8 cellular contexts compared by ENCODE assay signal in the genomic region with DNA sequence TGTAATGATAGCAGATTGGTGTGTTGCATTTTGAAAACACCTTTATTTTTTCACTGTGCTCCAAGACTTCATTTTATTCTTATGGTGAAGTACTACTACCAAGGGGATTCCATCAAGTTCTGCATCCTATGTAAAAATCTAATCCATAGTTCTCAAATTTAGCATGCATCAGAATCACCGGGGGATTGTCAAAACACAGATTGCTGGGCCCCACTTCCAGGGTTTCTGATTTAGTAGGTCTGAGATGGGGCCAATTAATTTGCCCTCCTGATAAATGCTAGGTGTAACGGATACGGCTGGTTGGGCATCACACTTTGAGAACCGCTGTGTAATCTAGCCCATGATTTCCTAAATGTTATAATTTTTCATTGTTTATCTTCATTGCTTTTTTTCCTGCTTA. TPM values are rescaled to one million over a fixed set of nuclear protein-coding genes. Genes with fewer than 3 reads are reported as not detected.
DNase-seq lines count a peak whose midpoint lies in the region; ATAC-seq, FAIRE-seq and TF ChIP-seq lines count a peak whose summit lies in the region.

No MANE protein-coding gene starts in this region.

- H3K27ac Mint-ChIP-seq in H9: peak overlapping the region in 2 of 3 experiments; percentile 100; a peak in 4 of 7 replicates

- no peak overlapping the region for H4K5ac ChIP-seq in H9 (ENCODE audit: insufficient read length, low read depth, low read length)

- H2BK15ac ChIP-seq in H9 (ENCODE audit: low read depth, low read length): no peak overlapping the region

- no peak overlapping the region for H4K8ac ChIP-seq in H9 (replicated peaks; ENCODE audit: insufficient read length, low read depth, low read length)

- H3K9me3 Mint-ChIP-seq in H9: no peaks in the 10 kb centered on the region; a peak in 2 of 5 replicates

- no peaks in the 10 kb centered on the region for H3K4me1 ChIP-seq in H9 (ENCODE audit: insufficient read depth, low read length)
- peaks cover 10% of the 10 kb centered on the region for H3K4me1 ChIP-seq in foreskin keratinocyte

- no peak overlapping the region for H2BK5ac ChIP-seq in H9 (ENCODE audit: insufficient read length, low read length)

- no peaks in the 10 kb centered on the region for H3K23me2 ChIP-seq in H9 (ENCODE audit: insufficient read length, low read depth, low read length, poor library complexity, severe bottlenecking)

- no peaks in the 10 kb centered on the region for H3K27me3 Mint-ChIP-seq in H9 (ENCODE audit: low read depth)

- H3K4me3 Mint-ChIP-seq in H9: peak overlapping the region; percentile 98 to 100

- H3K4me3 ChIP-seq in skeletal muscle cell (ENCODE audit: low read depth, low read length): peak overlapping the region; percentile 97

- TF ChIP-seq CTCF in H9 (conservative IDR thresholded peaks at IDR 0.05) (no peak), VCaP (conservative IDR thresholded peaks at IDR 0.05) (no peak), foreskin keratinocyte (conservative IDR thresholded peaks at IDR 0.05) (no peak)

- H3K27ac ChIP-seq in H9 (ENCODE audit: insufficient read length, low read depth, low read length) (no peak overlapping the region), VCaP (peak overlapping the region; percentile 98), foreskin keratinocyte (peak overlapping the region; percentile 98)

- H3K79me2 ChIP-seq in H9 (ENCODE audit: insufficient read depth, low read length): peaks cover 31% of the 10 kb centered on the region; the same call in 1 of the 2 replicates

- H3K14ac ChIP-seq in H9 (ENCODE audit: insufficient read depth, low read length): no peak overlapping the region

- peak overlapping the region; percentile 87 for H3K4me2 ChIP-seq in H9 (ENCODE audit: insufficient read depth, insufficient read length, low read length)

- H3K9me3 ChIP-seq in H9 (ENCODE audit: control insufficient read depth, low read depth, low read length): no peaks in the 10 kb centered on the region

- H3K79me1 ChIP-seq in H9 (ENCODE audit: insufficient read depth, low read depth, low read length, poor library complexity, severe bottlenecking): no peaks in the 10 kb centered on the region

- H3K4ac ChIP-seq in H9 (ENCODE audit: low read depth, low read length): no peak overlapping the region

- no peak overlapping the region for H3K18ac ChIP-seq in H9 (ENCODE audit: insufficient read length, low read depth, low read length)

- no peak overlapping the region for H3K23ac ChIP-seq in H9 (ENCODE audit: insufficient read length, low read depth, low read length)

- peak overlapping the region; percentile 96 for H3K9ac ChIP-seq in H9 (ENCODE audit: extremely low read depth, insufficient read length, low read length)

- H3K27me3 ChIP-seq in H9 (ENCODE audit: insufficient read depth, low read length): no peaks in the 10 kb centered on the region
- H3K27me3 ChIP-seq in foreskin keratinocyte: no peaks in the 10 kb centered on the region

- no peak overlapping the region for H4K91ac ChIP-seq in H9 (ENCODE audit: insufficient read length, low read depth, low read length)

- DNase-seq in H9 (no peak), foreskin keratinocyte (no peak), skeletal muscle cell (ENCODE audit: low read depth) (no peak), GM19239 (ENCODE audit: insufficient read length, low spot score) (no peak), NCI-H446 (lab: John Stamatoyannopoulos, UW) (no peak), NOMO-1 treated with dmso at 0.1 percent for 144 hours (lab: John Stamatoyannopoulos, UW; ENCODE audit: unreplicated experiment) (no peak)
- DNase-seq in activated effector memory CD4-positive, alpha-beta T cell treated with Interleukin-2 at 50 U/mL for 16 hours: no peak

- H2AFZ ChIP-seq in H9 (ENCODE audit: low read length): no peak overlapping the region

- ATAC-seq in foreskin keratinocyte: no peak

- H3K4me1 Mint-ChIP-seq in H9: peaks cover 22 to 32% of the 10 kb centered on the region in 2 experiments

- no peak overlapping the region for H2AK5ac ChIP-seq in H9 (ENCODE audit: insufficient read length, low read length)

- WGBS in H9 (ENCODE audit: extremely low coverage, insufficient read length, low lambda C conversion rate): no CpG with 5 or more reads among the region's 4 CpGs

- no peak overlapping the region for H2BK20ac ChIP-seq in H9 (ENCODE audit: low read depth, low read length, poor library complexity, severe bottlenecking)

- no peak overlapping the region for H2BK120ac ChIP-seq in H9 (ENCODE audit: low read depth, low read length, poor library complexity, severe bottlenecking)

- FAIRE-seq in GM19239 (lab: Jason Lieb, UNC): no peak

- H4K20me1 ChIP-seq in H9 (ENCODE audit: control insufficient read depth, insufficient read depth, insufficient read length): no peaks in the 10 kb centered on the region

- no peak overlapping the region for H3K56ac ChIP-seq in H9 (ENCODE audit: insufficient read length, low read depth, low read length)

- H3T11ph ChIP-seq in H9 (ENCODE audit: low read length): no peak overlapping the region

- H3K36me3 Mint-ChIP-seq in H9 (ENCODE audit: insufficient read depth in 1 of 3, low read depth in 3 of 3): peaks cover 35 to 53% (median 51%) of the 10 kb centered on the region in 3 experiments

- no peak overlapping the region for H2BK12ac ChIP-seq in H9 (ENCODE audit: insufficient read length, low read depth, low read length)

RNA-seq across cellular contexts. Expression of a gene that starts 0.7 kb away (rescaled TPM):
- total RNA-seq in H9 (2021) (47.2 and 48.0 TPM in 2 replicates), foreskin keratinocyte (34.3 and 36.7 TPM in 2 replicates)
- polyA plus RNA-seq in foreskin keratinocyte: 14.5 and 20.0 TPM in 2 replicates

RNA-seq across cellular contexts. Expression of a gene that starts 1.2 kb away (rescaled TPM):
- 3,988 and 4,137 TPM in 2 replicates for total RNA-seq in H9 (2021)
- 3,686 and 3,829 TPM in 2 replicates for total RNA-seq in foreskin keratinocyte
- 2,590 and 2,857 TPM in 2 replicates for polyA plus RNA-seq in foreskin keratinocyte

RNA-seq across cellular contexts. Expression of a gene that starts 8.3 kb away (rescaled TPM):
- total RNA-seq in H9 (2021) (28.9 and 30.7 TPM in 2 replicates), foreskin keratinocyte (14.2 and 18.0 TPM in 2 replicates)
- polyA plus RNA-seq in foreskin keratinocyte: 16.2 and 17.9 TPM in 2 replicates

RNA-seq across cellular contexts. Expression of a gene that starts 60.0 kb away (rescaled TPM):
- total RNA-seq in H9 (2021): 1.8 and 2.3 TPM in 2 replicates
- total RNA-seq in foreskin keratinocyte: 0.14 and 0.18 TPM in 2 replicates
- polyA plus RNA-seq in foreskin keratinocyte: 0.07 and 0.12 TPM in 2 replicates
